In genomic region chr19:35404879-35405622, GRCh38 we compare ENCODE assay signal across 1 cellular context.
TF ChIP-seq lines count a peak whose summit lies in the region.

No MANE protein-coding gene starts in this region.

TF ChIP-seq in HepG2, 621 proteins besides CTCF, POLR2A, EP300 and RAD21:
- TF ChIP-seq ZNF446 (CRISPR knock-in tag; IDR thresholded peaks at IDR 0.05) (no peak), RXRA (CRISPR knock-in tag; IDR thresholded peaks at IDR 0.05) (no peak), RFX1 (IDR thresholded peaks at IDR 0.05) (peak; percentile 47; the same call in 1 of the 2 replicates), CREM (IDR thresholded peaks at IDR 0.05) (no peak), CREM (CRISPR knock-in tag; IDR thresholded peaks at IDR 0.05) (no peak), FOSL2 (CRISPR knock-in tag; IDR thresholded peaks at IDR 0.05) (peak; percentile 35), GTF2F1 (IDR thresholded peaks at IDR 0.05; ENCODE audit: low read length) (no peak), BHLHE40 (IDR thresholded peaks at IDR 0.05; ENCODE audit: low read length) (peak; percentile 39), PRDM15 (CRISPR knock-in tag; IDR thresholded peaks at IDR 0.05) (no peak), ZNF10 (CRISPR knock-in tag; IDR thresholded peaks at IDR 0.05; ENCODE audit: borderline replicate concordance, low read depth) (no peak)
- TF ChIP-seq, protein P1, sequence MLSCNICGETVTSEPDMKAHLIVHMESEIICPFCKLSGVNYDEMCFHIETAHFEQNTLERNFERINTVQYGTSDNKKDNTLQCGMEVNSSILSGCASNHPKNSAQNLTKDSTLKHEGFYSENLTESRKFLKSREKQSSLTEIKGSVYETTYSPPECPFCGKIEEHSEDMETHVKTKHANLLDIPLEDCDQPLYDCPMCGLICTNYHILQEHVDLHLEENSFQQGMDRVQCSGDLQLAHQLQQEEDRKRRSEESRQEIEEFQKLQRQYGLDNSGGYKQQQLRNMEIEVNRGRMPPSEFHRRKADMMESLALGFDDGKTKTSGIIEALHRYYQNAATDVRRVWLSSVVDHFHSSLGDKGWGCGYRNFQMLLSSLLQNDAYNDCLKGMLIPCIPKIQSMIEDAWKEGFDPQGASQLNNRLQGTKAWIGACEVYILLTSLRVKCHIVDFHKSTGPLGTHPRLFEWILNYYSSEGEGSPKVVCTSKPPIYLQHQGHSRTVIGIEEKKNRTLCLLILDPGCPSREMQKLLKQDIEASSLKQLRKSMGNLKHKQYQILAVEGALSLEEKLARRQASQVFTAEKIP (CRISPR knock-in tag; IDR thresholded peaks at IDR 0.05; ENCODE audit: borderline replicate concordance) = no peak
- TF ChIP-seq, protein P2, sequence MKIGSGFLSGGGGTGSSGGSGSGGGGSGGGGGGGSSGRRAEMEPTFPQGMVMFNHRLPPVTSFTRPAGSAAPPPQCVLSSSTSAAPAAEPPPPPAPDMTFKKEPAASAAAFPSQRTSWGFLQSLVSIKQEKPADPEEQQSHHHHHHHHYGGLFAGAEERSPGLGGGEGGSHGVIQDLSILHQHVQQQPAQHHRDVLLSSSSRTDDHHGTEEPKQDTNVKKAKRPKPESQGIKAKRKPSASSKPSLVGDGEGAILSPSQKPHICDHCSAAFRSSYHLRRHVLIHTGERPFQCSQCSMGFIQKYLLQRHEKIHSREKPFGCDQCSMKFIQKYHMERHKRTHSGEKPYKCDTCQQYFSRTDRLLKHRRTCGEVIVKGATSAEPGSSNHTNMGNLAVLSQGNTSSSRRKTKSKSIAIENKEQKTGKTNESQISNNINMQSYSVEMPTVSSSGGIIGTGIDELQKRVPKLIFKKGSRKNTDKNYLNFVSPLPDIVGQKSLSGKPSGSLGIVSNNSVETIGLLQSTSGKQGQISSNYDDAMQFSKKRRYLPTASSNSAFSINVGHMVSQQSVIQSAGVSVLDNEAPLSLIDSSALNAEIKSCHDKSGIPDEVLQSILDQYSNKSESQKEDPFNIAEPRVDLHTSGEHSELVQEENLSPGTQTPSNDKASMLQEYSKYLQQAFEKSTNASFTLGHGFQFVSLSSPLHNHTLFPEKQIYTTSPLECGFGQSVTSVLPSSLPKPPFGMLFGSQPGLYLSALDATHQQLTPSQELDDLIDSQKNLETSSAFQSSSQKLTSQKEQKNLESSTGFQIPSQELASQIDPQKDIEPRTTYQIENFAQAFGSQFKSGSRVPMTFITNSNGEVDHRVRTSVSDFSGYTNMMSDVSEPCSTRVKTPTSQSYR (CRISPR knock-in tag; IDR thresholded peaks at IDR 0.05; ENCODE audit: borderline replicate concordance) = no peak
- TF ChIP-seq, protein P3, sequence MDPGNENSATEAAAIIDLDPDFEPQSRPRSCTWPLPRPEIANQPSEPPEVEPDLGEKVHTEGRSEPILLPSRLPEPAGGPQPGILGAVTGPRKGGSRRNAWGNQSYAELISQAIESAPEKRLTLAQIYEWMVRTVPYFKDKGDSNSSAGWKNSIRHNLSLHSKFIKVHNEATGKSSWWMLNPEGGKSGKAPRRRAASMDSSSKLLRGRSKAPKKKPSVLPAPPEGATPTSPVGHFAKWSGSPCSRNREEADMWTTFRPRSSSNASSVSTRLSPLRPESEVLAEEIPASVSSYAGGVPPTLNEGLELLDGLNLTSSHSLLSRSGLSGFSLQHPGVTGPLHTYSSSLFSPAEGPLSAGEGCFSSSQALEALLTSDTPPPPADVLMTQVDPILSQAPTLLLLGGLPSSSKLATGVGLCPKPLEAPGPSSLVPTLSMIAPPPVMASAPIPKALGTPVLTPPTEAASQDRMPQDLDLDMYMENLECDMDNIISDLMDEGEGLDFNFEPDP (CRISPR knock-in tag; conservative IDR thresholded peaks at IDR 0.05) = no peak
TF ChIP-seq in HepG2: peak in this region for 3.
